2 cellular contexts compared by ENCODE assay signal in genomic region chr1:151977662-151978230, GRCh38.
A peak's percentile ranks its signal among the peaks of the same experiment; 100 is the strongest.
TF ChIP-seq lines count a peak whose summit lies in the region.

No MANE protein-coding gene starts in this region.

TF ChIP-seq in A549, 52 proteins besides CTCF, POLR2A, EP300 and RAD21:
- TF ChIP-seq POLR2AphosphoS2 (conservative IDR thresholded peaks at IDR 0.05; ENCODE audit: low read length) (peak; percentile 9; the same call in 1 of the 2 replicates), RCOR1 (IDR thresholded peaks at IDR 0.05; ENCODE audit: low read depth, low read length) (no peak)
- TF ChIP-seq, protein P1, sequence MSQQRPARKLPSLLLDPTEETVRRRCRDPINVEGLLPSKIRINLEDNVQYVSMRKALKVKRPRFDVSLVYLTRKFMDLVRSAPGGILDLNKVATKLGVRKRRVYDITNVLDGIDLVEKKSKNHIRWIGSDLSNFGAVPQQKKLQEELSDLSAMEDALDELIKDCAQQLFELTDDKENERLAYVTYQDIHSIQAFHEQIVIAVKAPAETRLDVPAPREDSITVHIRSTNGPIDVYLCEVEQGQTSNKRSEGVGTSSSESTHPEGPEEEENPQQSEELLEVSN (IDR thresholded peaks at IDR 0.05; ENCODE audit: borderline replicate concordance, low read depth), result peak; percentile 38; the same call in 1 of the 2 replicates
TF ChIP-seq in A549: peak in this region for 2.

TF ChIP-seq in K562, 482 proteins besides CTCF, POLR2A, EP300 and RAD21:
- TF ChIP-seq SMAD1 (IDR thresholded peaks at IDR 0.05; ENCODE audit: low read depth, low read length, partially characterized antibody), result no peak
- no peak for TF ChIP-seq CREB1 (IDR thresholded peaks at IDR 0.05)
- TF ChIP-seq CREB1 (CRISPR knock-in tag; IDR thresholded peaks at IDR 0.05), result no peak
- TF ChIP-seq PML (IDR thresholded peaks at IDR 0.05; ENCODE audit: low read length), result no peak
- no peak for TF ChIP-seq ATF2 (CRISPR knock-in tag; IDR thresholded peaks at IDR 0.05)
- peak; percentile 67 for TF ChIP-seq CBFA2T2 (conservative IDR thresholded peaks at IDR 0.05)
- TF ChIP-seq ZFP91 (CRISPR knock-in tag; IDR thresholded peaks at IDR 0.05), result no peak
- peak; percentile 63 for TF ChIP-seq TCF3 (CRISPR knock-in tag; IDR thresholded peaks at IDR 0.05)
- TF ChIP-seq ZNF324 (CRISPR knock-in tag; IDR thresholded peaks at IDR 0.05), result no peak
- TF ChIP-seq KDM1A (IDR thresholded peaks at IDR 0.05), result peak; percentile 81 to 89
- TF ChIP-seq NFIC (IDR thresholded peaks at IDR 0.05), result peak; percentile 48
- peak; percentile 68 for TF ChIP-seq TEAD4 (IDR thresholded peaks at IDR 0.05; ENCODE audit: low read length)
- TF ChIP-seq TEAD4 (CRISPR knock-in tag; IDR thresholded peaks at IDR 0.05; ENCODE audit: borderline replicate concordance), result no peak
- no peak for TF ChIP-seq ZNF253 (CRISPR knock-in tag; conservative IDR thresholded peaks at IDR 0.05)
- TF ChIP-seq ILK (tag; IDR thresholded peaks at IDR 0.05; ENCODE audit: borderline replicate concordance, low read depth), result no peak
- peak in 1 of 2 experiments; percentile 77; a peak in 1 of 4 replicates for TF ChIP-seq RCOR1 (IDR thresholded peaks at IDR 0.05; ENCODE audit: borderline replicate concordance in 1 of 2, low read depth in 2 of 2, low read length in 2 of 2)
- 0 out of 4 replicates have a peak, but pooled peaks of 1 of the 2 experiments have one; percentile 21 for TF ChIP-seq HDAC1 (IDR thresholded peaks at IDR 0.05)
- no peak for TF ChIP-seq POLR2H (tag; IDR thresholded peaks at IDR 0.05; ENCODE audit: low read depth)
- peak; percentile 57 for TF ChIP-seq NCOR1 (IDR thresholded peaks at IDR 0.05)
- peak; percentile 74 for TF ChIP-seq TAL1 (IDR thresholded peaks at IDR 0.05)
- peak; percentile 30; the same call in 1 of the 2 replicates for TF ChIP-seq L3MBTL2 (IDR thresholded peaks at IDR 0.05)
- TF ChIP-seq MTA2 (IDR thresholded peaks at IDR 0.05; ENCODE audit: low read depth), result peak; percentile 60
- TF ChIP-seq ARID1B (IDR thresholded peaks at IDR 0.05), result peak; percentile 85
- 0 out of 4 replicates have a peak, but pooled peaks of 1 of the 2 experiments have one; percentile 21 for TF ChIP-seq TEAD1 (CRISPR knock-in tag; IDR thresholded peaks at IDR 0.05)
- no peak for TF ChIP-seq CBFB (CRISPR knock-in tag; IDR thresholded peaks at IDR 0.05)
- peak; percentile 80 for TF ChIP-seq CBFA2T3 (IDR thresholded peaks at IDR 0.05)
